Comparison of ENCODE assay signal across 1 cellular context in the genomic region with DNA sequence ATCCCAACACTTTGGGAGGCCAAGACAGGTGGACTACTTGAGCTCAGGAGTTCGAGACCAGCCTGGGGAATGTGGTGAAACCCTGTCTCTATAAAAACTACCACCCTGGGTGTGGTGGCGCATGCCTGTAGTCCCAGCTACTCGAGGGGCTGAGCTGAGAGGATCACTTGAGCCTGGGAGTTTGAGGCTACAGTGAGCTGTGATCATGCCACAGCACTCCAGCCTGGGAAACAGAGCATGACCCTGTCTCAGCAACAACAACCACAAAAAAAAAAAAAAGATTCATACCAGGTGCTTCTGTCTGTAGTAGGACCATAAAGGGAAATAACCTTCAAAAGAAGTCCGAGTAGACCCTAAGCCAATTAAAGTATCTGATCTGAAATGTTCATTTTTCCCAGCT.
TF ChIP-seq lines count a peak whose summit lies in the region.

No MANE protein-coding gene starts in this region.

TF ChIP-seq in GM23338, 12 proteins besides CTCF, POLR2A, EP300 and RAD21 (continued from another document):
- TF ChIP-seq, protein P1, sequence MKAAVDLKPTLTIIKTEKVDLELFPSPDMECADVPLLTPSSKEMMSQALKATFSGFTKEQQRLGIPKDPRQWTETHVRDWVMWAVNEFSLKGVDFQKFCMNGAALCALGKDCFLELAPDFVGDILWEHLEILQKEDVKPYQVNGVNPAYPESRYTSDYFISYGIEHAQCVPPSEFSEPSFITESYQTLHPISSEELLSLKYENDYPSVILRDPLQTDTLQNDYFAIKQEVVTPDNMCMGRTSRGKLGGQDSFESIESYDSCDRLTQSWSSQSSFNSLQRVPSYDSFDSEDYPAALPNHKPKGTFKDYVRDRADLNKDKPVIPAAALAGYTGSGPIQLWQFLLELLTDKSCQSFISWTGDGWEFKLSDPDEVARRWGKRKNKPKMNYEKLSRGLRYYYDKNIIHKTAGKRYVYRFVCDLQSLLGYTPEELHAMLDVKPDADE (IDR thresholded peaks at IDR 0.05): no peak
- TF ChIP-seq ZNF114 (CRISPR knock-in tag; IDR thresholded peaks at IDR 0.05) (no peak), NANOG (IDR thresholded peaks at IDR 0.05; ENCODE audit: borderline replicate concordance) (no peak), STAT1 (IDR thresholded peaks at IDR 0.05; ENCODE audit: unreplicated experiment) (no peak), EZH2phosphoT487 (IDR thresholded peaks at IDR 0.05; ENCODE audit: unreplicated experiment) (no peak), ZNF331 (CRISPR knock-in tag; IDR thresholded peaks at IDR 0.05; ENCODE audit: low read depth) (no peak), JUNB (IDR thresholded peaks at IDR 0.05; ENCODE audit: unreplicated experiment) (no peak), EZH2 (IDR thresholded peaks at IDR 0.05; ENCODE audit: low read depth, unreplicated experiment) (no peak), POLR2AphosphoS5 (IDR thresholded peaks at IDR 0.05; ENCODE audit: low read depth) (no peak)
- TF ChIP-seq, protein P2, sequence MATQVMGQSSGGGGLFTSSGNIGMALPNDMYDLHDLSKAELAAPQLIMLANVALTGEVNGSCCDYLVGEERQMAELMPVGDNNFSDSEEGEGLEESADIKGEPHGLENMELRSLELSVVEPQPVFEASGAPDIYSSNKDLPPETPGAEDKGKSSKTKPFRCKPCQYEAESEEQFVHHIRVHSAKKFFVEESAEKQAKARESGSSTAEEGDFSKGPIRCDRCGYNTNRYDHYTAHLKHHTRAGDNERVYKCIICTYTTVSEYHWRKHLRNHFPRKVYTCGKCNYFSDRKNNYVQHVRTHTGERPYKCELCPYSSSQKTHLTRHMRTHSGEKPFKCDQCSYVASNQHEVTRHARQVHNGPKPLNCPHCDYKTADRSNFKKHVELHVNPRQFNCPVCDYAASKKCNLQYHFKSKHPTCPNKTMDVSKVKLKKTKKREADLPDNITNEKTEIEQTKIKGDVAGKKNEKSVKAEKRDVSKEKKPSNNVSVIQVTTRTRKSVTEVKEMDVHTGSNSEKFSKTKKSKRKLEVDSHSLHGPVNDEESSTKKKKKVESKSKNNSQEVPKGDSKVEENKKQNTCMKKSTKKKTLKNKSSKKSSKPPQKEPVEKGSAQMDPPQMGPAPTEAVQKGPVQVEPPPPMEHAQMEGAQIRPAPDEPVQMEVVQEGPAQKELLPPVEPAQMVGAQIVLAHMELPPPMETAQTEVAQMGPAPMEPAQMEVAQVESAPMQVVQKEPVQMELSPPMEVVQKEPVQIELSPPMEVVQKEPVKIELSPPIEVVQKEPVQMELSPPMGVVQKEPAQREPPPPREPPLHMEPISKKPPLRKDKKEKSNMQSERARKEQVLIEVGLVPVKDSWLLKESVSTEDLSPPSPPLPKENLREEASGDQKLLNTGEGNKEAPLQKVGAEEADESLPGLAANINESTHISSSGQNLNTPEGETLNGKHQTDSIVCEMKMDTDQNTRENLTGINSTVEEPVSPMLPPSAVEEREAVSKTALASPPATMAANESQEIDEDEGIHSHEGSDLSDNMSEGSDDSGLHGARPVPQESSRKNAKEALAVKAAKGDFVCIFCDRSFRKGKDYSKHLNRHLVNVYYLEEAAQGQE (IDR thresholded peaks at IDR 0.05; ENCODE audit: unreplicated experiment): no peak
